Comparison of ENCODE assay signal across 1 cellular context in the genomic region with DNA sequence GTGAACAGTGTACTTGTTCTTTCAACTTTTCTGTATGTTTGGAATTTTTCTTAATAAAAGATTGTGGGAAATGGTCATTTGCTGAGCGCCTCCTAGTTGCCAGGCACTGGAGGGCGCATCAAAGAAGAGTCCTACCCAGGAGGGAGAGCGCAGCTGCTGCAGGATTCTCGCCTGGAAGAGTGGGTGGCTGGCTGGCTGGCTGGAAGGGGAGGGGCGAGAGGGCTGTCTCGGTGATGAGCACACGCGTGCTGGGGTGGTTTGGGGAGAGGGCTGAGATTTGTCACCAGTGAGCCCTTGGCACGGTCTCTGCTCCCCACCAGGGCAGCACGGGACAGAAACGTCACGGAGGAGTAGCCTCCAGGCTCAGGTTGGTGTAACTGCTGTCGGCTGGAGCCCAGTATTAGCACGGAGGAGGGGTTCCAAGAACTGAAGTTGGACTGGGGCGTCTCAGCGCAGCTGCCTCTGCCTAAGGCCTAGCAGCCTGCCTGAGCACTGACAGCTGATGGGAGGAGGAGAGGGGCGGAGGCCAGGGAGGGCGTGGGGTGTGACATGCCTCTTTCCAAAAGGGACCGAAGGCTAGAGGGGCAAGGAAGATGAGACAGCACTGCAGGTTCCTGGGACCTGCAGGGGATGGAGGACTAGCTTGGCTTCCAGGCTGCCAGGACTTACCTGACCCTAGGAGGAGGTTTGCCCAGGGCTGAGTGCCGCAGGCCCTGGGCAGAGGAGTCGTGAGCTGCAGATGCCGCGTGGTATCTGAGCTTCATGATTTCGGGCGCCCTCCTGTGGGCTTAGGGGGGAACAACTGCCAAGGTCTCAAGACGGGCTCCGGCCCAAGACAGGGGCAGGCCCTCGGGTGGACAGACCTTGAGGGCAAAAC.
A peak's percentile ranks its signal among the peaks of the same experiment; 100 is the strongest.
TF ChIP-seq lines count a peak whose summit lies in the region.

No MANE protein-coding gene starts in this region.

TF ChIP-seq in WTC11, 78 proteins besides CTCF, POLR2A, EP300 and RAD21 (continued from another document):
- TF ChIP-seq IRF1 (CRISPR knock-in tag; IDR thresholded peaks at IDR 0.05), result 0 out of 2 replicates have a peak, but pooled peaks have one; percentile 32
- peak; percentile 62; the same call in 1 of the 2 replicates for TF ChIP-seq TEAD1 (CRISPR knock-in tag; IDR thresholded peaks at IDR 0.05)
- 0 out of 2 replicates have a peak, but pooled peaks have one; percentile 7 for TF ChIP-seq ETV6 (CRISPR knock-in tag; IDR thresholded peaks at IDR 0.05)
- no peak for TF ChIP-seq ESRRA (CRISPR knock-in tag; IDR thresholded peaks at IDR 0.05; ENCODE audit: borderline replicate concordance)
- TF ChIP-seq, protein P1, sequence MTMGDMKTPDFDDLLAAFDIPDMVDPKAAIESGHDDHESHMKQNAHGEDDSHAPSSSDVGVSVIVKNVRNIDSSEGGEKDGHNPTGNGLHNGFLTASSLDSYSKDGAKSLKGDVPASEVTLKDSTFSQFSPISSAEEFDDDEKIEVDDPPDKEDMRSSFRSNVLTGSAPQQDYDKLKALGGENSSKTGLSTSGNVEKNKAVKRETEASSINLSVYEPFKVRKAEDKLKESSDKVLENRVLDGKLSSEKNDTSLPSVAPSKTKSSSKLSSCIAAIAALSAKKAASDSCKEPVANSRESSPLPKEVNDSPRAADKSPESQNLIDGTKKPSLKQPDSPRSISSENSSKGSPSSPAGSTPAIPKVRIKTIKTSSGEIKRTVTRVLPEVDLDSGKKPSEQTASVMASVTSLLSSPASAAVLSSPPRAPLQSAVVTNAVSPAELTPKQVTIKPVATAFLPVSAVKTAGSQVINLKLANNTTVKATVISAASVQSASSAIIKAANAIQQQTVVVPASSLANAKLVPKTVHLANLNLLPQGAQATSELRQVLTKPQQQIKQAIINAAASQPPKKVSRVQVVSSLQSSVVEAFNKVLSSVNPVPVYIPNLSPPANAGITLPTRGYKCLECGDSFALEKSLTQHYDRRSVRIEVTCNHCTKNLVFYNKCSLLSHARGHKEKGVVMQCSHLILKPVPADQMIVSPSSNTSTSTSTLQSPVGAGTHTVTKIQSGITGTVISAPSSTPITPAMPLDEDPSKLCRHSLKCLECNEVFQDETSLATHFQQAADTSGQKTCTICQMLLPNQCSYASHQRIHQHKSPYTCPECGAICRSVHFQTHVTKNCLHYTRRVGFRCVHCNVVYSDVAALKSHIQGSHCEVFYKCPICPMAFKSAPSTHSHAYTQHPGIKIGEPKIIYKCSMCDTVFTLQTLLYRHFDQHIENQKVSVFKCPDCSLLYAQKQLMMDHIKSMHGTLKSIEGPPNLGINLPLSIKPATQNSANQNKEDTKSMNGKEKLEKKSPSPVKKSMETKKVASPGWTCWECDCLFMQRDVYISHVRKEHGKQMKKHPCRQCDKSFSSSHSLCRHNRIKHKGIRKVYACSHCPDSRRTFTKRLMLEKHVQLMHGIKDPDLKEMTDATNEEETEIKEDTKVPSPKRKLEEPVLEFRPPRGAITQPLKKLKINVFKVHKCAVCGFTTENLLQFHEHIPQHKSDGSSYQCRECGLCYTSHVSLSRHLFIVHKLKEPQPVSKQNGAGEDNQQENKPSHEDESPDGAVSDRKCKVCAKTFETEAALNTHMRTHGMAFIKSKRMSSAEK (CRISPR knock-in tag; IDR thresholded peaks at IDR 0.05; ENCODE audit: borderline replicate concordance), result no peak
- TF ChIP-seq FOXJ3 (CRISPR knock-in tag; IDR thresholded peaks at IDR 0.05; ENCODE audit: borderline replicate concordance), result no peak
- TF ChIP-seq ZBTB21 (CRISPR knock-in tag; IDR thresholded peaks at IDR 0.05; ENCODE audit: borderline replicate concordance), result 0 out of 2 replicates have a peak, but pooled peaks have one; percentile 10
- TF ChIP-seq, protein P2, sequence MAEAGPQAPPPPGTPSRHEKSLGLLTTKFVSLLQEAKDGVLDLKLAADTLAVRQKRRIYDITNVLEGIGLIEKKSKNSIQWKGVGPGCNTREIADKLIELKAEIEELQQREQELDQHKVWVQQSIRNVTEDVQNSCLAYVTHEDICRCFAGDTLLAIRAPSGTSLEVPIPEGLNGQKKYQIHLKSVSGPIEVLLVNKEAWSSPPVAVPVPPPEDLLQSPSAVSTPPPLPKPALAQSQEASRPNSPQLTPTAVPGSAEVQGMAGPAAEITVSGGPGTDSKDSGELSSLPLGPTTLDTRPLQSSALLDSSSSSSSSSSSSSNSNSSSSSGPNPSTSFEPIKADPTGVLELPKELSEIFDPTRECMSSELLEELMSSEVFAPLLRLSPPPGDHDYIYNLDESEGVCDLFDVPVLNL (CRISPR knock-in tag; IDR thresholded peaks at IDR 0.05; ENCODE audit: borderline replicate concordance, low read depth), result no peak
- no peak for TF ChIP-seq ZNF121 (CRISPR knock-in tag; IDR thresholded peaks at IDR 0.05)
- TF ChIP-seq NFE2L1 (CRISPR knock-in tag; IDR thresholded peaks at IDR 0.05), result 0 out of 2 replicates have a peak, but pooled peaks have one; percentile 12
- TF ChIP-seq, protein P3, sequence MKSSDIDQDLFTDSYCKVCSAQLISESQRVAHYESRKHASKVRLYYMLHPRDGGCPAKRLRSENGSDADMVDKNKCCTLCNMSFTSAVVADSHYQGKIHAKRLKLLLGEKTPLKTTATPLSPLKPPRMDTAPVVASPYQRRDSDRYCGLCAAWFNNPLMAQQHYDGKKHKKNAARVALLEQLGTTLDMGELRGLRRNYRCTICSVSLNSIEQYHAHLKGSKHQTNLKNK (CRISPR knock-in tag; IDR thresholded peaks at IDR 0.05), result no peak
- TF ChIP-seq ELF4 (CRISPR knock-in tag; IDR thresholded peaks at IDR 0.05; ENCODE audit: low read depth), result no peak
- TF ChIP-seq SMAD3 (CRISPR knock-in tag; IDR thresholded peaks at IDR 0.05; ENCODE audit: borderline replicate concordance), result 0 out of 2 replicates have a peak, but pooled peaks have one; percentile 57
- no peak for TF ChIP-seq ATF2 (CRISPR knock-in tag; IDR thresholded peaks at IDR 0.05; ENCODE audit: borderline replicate concordance, low read depth)
- no peak for TF ChIP-seq ERG (CRISPR knock-in tag; IDR thresholded peaks at IDR 0.05)
- TF ChIP-seq JUN (CRISPR knock-in tag; IDR thresholded peaks at IDR 0.05), result no peak
- TF ChIP-seq ZNF423 (CRISPR knock-in tag; IDR thresholded peaks at IDR 0.05), result no peak
- peak; percentile 82 for TF ChIP-seq MAX (CRISPR knock-in tag; IDR thresholded peaks at IDR 0.05)
- no peak for TF ChIP-seq TCF7 (CRISPR knock-in tag; IDR thresholded peaks at IDR 0.05; ENCODE audit: low read depth)
- no peak for TF ChIP-seq KAT7 (CRISPR knock-in tag; IDR thresholded peaks at IDR 0.05; ENCODE audit: borderline replicate concordance)
- TF ChIP-seq, protein P4, sequence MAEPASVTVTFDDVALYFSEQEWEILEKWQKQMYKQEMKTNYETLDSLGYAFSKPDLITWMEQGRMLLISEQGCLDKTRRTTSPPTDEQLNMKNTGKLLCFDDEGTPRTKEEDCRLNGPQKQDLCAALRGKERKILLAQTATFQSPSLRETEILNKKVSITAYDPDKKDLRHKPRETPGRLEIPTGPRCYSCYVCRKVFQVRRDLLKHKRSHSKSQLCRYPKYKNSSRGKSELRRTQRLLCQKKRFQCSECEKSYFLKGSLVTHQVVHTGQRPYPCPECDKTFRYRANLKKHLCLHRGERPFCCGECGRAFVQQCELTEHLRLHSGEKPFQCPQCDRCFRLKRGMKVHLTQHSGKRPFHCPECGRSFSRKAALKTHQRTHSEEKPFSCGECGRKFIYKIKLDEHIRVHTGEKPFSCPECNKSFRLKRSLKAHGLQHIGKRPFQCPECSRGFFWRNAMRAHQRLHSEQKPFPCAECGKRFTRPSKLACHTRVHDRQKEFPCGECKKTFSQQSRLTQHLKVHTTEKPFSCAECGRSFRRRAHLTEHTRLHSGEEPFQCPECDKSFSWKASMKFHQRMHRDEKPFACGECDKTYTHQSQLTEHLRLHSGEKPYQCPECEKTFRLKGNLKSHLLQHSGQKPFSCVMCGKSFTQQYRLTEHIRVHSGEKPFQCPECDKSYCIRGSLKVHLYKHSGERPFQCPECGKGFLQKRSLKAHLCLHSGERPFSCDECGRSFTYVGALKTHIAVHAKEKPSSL (CRISPR knock-in tag; conservative IDR thresholded peaks at IDR 0.05), result no peak
- peak; percentile 51 for TF ChIP-seq GABPB1 (CRISPR knock-in tag; IDR thresholded peaks at IDR 0.05)
- TF ChIP-seq GRHL2 (CRISPR knock-in tag; IDR thresholded peaks at IDR 0.05; ENCODE audit: insufficient replicate concordance, severe bottlenecking), result no peak
- TF ChIP-seq NR3C1 (CRISPR knock-in tag; conservative IDR thresholded peaks at IDR 0.05; ENCODE audit: low read depth), result no peak
- TF ChIP-seq NR2C2 (CRISPR knock-in tag; IDR thresholded peaks at IDR 0.05), result no peak
- TF ChIP-seq, protein P5, sequence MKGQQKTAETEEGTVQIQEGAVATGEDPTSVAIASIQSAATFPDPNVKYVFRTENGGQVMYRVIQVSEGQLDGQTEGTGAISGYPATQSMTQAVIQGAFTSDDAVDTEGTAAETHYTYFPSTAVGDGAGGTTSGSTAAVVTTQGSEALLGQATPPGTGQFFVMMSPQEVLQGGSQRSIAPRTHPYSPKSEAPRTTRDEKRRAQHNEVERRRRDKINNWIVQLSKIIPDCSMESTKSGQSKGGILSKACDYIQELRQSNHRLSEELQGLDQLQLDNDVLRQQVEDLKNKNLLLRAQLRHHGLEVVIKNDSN (CRISPR knock-in tag; IDR thresholded peaks at IDR 0.05), result peak; percentile 56; the same call in 1 of the 2 replicates
